Comparison of ENCODE assay signal across 16 cellular contexts in the genomic region with DNA sequence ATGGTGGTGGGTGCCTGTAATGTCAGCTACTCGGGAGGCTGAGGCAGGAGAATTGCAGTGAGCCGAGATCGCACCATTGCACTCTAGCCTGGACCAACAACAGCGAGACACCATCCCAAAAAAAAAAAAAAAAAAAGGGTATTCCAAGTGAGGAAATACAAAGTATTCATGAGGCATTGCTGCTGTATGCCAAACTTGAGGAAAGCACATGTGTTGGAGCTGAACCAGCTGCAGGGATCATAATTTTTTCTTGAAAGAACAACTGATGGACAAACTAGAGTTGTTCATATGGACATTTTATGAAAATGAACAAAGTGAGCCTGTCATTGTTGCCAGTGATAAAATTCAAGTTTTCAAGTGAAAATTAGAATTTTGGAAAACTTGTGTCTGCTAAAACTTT.
"Had no signal": no experiment of that assay in that cellular context is flagged by ENCODE, and none has a peak within 500 bp of the region (broad histone marks: within the 10 kb centered on the region; RNA-seq: fewer than 3 reads in every experiment).

No MANE protein-coding gene starts in this region.

- H3K9me3 ChIP-seq: left lung, mucosa of descending colon, SK-N-SH, transverse colon had no signal

- H3K36me3 ChIP-seq: transverse colon had no signal

- ATAC-seq: activated CD8-positive, alpha-beta memory T cell treated with anti-CD3 and anti-CD28 coated beads, Interleukin-2, amount 10 ng/mL, durations not matched to agents 7 days and 5 days; left lung; mucosa of descending colon had no signal

- H3K4me2 ChIP-seq: SK-N-SH had no signal

- H3K27me3 ChIP-seq: left lung, transverse colon had no signal

- DNase-seq: activated CD4-positive, alpha-beta T cell treated with anti-CD3 and anti-CD28 coated beads, Interleukin-2, amount 10 ng/mL, durations not matched to agents 7 days and 5 days; activated CD8-positive, alpha-beta memory T cell treated with anti-CD3 and anti-CD28 coated beads, Interleukin-2, amount 10 ng/mL, durations not matched to agents 7 days and 5 days; activated gamma-delta T cell treated with Interleukin-2 at 50 U/mL for 16 hours; activated T-cell treated with anti-CD3 and anti-CD28 coated beads, Interleukin-2, amount 50 U/mL, for 48 hours; cerebellar nuclear complex; dermis blood vessel endothelial cell; left lung; occipital lobe; SK-N-SH; stimulated activated CD4-positive, alpha-beta T cell treated with anti-CD3 and anti-CD28 coated beads, Interleukin-2, amount 100 ng/mL, for 48 hours; stimulated activated naive CD4-positive, alpha-beta T cell; transverse colon had no signal

- H3K27ac ChIP-seq: epithelial cell of prostate had no signal

- H3K9ac ChIP-seq: SK-N-SH had no signal

- H3K4me3 ChIP-seq: left lung, mucosa of descending colon, transverse colon had no signal

- H3K4me3 Mint-ChIP-seq: activated CD4-positive, alpha-beta T cell treated with anti-CD3 and anti-CD28 coated beads, Interleukin-2, amount 10 ng/mL, durations not matched to agents 7 days and 5 days; activated CD8-positive, alpha-beta memory T cell treated with anti-CD3 and anti-CD28 coated beads, Interleukin-2, amount 10 ng/mL, durations not matched to agents 7 days and 5 days; nephron; T-helper 1 cell treated with Interleukin-12 subunit alpha and Interleukin-12 subunit beta and Interleukin-4 antibody, amounts not matched to agents 30 μg/mL and 1 μg/mL, for 36 hours had no signal

- H3K27me3 Mint-ChIP-seq: activated CD4-positive, alpha-beta T cell treated with anti-CD3 and anti-CD28 coated beads, Interleukin-2, amount 10 ng/mL, durations not matched to agents 7 days and 5 days; activated CD8-positive, alpha-beta memory T cell treated with anti-CD3 and anti-CD28 coated beads, Interleukin-2, amount 10 ng/mL, durations not matched to agents 7 days and 5 days had no signal

- H3K9me3 Mint-ChIP-seq: activated CD4-positive, alpha-beta T cell treated with anti-CD3 and anti-CD28 coated beads, Interleukin-2, amount 10 ng/mL, durations not matched to agents 7 days and 5 days; nephron; T-helper 1 cell treated with Interleukin-12 subunit alpha and Interleukin-12 subunit beta and Interleukin-4 antibody, amounts not matched to agents 30 μg/mL and 1 μg/mL, for 36 hours had no signal

- H3K27ac Mint-ChIP-seq: activated CD4-positive, alpha-beta T cell treated with anti-CD3 and anti-CD28 coated beads, Interleukin-2, amount 10 ng/mL, durations not matched to agents 7 days and 5 days; nephron; T-helper 1 cell treated with Interleukin-12 subunit alpha and Interleukin-12 subunit beta and Interleukin-4 antibody, amounts not matched to agents 30 μg/mL and 1 μg/mL, for 36 hours had no signal
